ENCODE assay signal across 22 cellular contexts in the genomic region with DNA sequence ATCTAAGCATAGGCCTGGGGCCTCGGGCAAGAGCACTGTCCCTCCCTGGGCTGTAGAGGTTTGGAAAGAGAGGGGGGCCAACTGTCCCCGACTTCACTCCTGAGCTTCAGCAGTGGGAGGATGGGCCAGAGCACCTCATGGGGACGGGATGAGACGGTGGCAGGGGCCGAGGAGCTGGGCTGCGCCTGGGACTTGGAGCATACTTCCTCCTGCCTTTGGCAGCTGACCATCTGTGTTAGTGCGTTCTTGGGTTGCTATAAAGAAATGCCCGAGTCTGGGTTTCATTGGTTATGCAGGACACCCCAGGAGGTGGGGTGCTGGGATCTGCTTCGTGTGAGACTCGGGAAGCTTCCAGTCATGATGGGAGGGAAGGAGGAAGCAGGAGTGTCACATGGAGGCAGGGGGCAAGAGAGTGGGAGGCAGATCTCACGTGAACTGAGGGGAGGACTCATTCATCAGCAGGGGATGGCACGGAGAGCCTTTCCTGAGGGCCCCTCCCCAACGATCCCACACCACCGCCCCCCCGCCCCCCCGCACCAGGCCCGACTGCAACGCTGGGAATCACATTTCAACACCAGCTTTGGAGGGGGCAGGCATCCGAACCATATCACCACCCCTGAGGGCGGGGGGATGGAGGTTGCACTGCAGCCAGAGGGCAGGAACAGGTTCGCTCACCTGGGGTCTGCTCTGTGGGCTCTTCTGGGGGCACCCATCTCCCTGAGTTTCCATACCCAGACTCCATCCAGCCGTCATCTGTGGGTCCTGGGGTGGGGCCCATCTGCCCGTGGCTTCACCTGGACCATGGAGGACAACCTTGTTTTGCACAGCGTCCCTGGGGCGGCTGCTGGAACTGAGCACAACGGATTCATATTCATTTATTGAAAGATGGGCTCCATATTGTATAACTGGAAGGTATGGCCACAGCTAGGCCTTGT. TPM values are rescaled to one million over a fixed set of nuclear protein-coding genes. Genes with fewer than 3 reads are reported as not detected.
DNase-seq lines count a peak whose midpoint lies in the region; ATAC-seq and TF ChIP-seq lines count a peak whose summit lies in the region.
"Had no signal": no experiment of that assay in that cellular context is flagged by ENCODE, and none has a peak within 500 bp of the region (broad histone marks: within the 10 kb centered on the region; RNA-seq: fewer than 3 reads in every experiment).

No MANE protein-coding gene starts in this region.

- H3K4me1 Mint-ChIP-seq in activated CD4-positive, alpha-beta T cell treated with anti-CD3 and anti-CD28 coated beads for 36 hours = no peaks in the 10 kb centered on the region
- H3K4me1 Mint-ChIP-seq in neural crest cell = peaks cover 7% of the 10 kb centered on the region
- H3K4me1 Mint-ChIP-seq: immature natural killer cell; stimulated activated memory B cell treated with anti-CD40 and anti-IgM and Interleukin-4, amounts not matched to agents 10 μg/mL and 1 μg/mL and 100 μg/mL, for 72 hours had no signal

- H3K27me3 ChIP-seq in BE2C = no peaks in the 10 kb centered on the region
- no peaks in the 10 kb centered on the region for H3K27me3 ChIP-seq in ectodermal cell (ENCODE audit: control insufficient read depth, insufficient read depth, low read length, poor library complexity, severe bottlenecking)
- H3K27me3 ChIP-seq in tibial nerve = no peaks in the 10 kb centered on the region
- H3K27me3 ChIP-seq: ascending aorta, uterus had no signal

- no peaks in the 10 kb centered on the region for H3K27me3 Mint-ChIP-seq in activated CD4-positive, alpha-beta T cell treated with anti-CD3 and anti-CD28 coated beads for 36 hours
- no peaks in the 10 kb centered on the region for H3K27me3 Mint-ChIP-seq in neural crest cell (ENCODE audit: low read depth)
- H3K27me3 Mint-ChIP-seq: CD4-positive, alpha-beta T cell; dendritic cell treated with granulocyte-macrophage colony-stimulating factor and Interleukin-4, amounts not matched to agents 40 ng/mL and 50 ng/mL, for 4 days; stimulated activated memory B cell treated with anti-CD40 and anti-IgM and Interleukin-4, amounts not matched to agents 10 μg/mL and 1 μg/mL and 100 μg/mL, for 72 hours had no signal

- H3K4me3 ChIP-seq in BE2C (ENCODE audit: low read depth, low read length) (no peak overlapping the region), ectodermal cell (ENCODE audit: insufficient read depth, low read depth, low read length) (no peak overlapping the region), tibial nerve (no peak overlapping the region)
- H3K4me3 ChIP-seq: ascending aorta, SJCRH30, uterus had no signal

- H3K27ac Mint-ChIP-seq in activated CD4-positive, alpha-beta T cell treated with anti-CD3 and anti-CD28 coated beads for 36 hours = no peak overlapping the region
- H3K27ac Mint-ChIP-seq in neural crest cell (ENCODE audit: unreplicated experiment) = peak overlapping the region; percentile 35
- H3K27ac Mint-ChIP-seq: CD4-positive, alpha-beta T cell; dendritic cell treated with granulocyte-macrophage colony-stimulating factor and Interleukin-4, amounts not matched to agents 40 ng/mL and 50 ng/mL, for 4 days; stimulated activated memory B cell treated with anti-CD40 and anti-IgM and Interleukin-4, amounts not matched to agents 10 μg/mL and 1 μg/mL and 100 μg/mL, for 72 hours had no signal

- H3K4me1 ChIP-seq in BE2C (no peaks in the 10 kb centered on the region), ectodermal cell (ENCODE audit: control insufficient read depth, insufficient read depth, low read length) (peaks cover 25% of the 10 kb centered on the region), tibial nerve (peaks cover 0 to 40% (median 0%) of the 10 kb centered on the region in 4 donors)
- H3K4me1 ChIP-seq: ascending aorta, SJCRH30, uterus had no signal

- no peaks in the 10 kb centered on the region for H3K9me3 Mint-ChIP-seq in activated CD4-positive, alpha-beta T cell treated with anti-CD3 and anti-CD28 coated beads for 36 hours (ENCODE audit: low read depth)
- H3K9me3 Mint-ChIP-seq in neural crest cell = no peaks in the 10 kb centered on the region
- H3K9me3 Mint-ChIP-seq: CD4-positive, alpha-beta T cell; dendritic cell treated with granulocyte-macrophage colony-stimulating factor and Interleukin-4, amounts not matched to agents 40 ng/mL and 50 ng/mL, for 4 days; immature natural killer cell; stimulated activated memory B cell treated with anti-CD40 and anti-IgM and Interleukin-4, amounts not matched to agents 10 μg/mL and 1 μg/mL and 100 μg/mL, for 72 hours had no signal

- H3K36me3 Mint-ChIP-seq in activated CD4-positive, alpha-beta T cell treated with anti-CD3 and anti-CD28 coated beads for 36 hours (ENCODE audit: low read depth) = no peaks in the 10 kb centered on the region
- H3K36me3 Mint-ChIP-seq in neural crest cell (ENCODE audit: low read depth) = no peaks in the 10 kb centered on the region
- H3K36me3 Mint-ChIP-seq: immature natural killer cell; stimulated activated memory B cell treated with anti-CD40 and anti-IgM and Interleukin-4, amounts not matched to agents 10 μg/mL and 1 μg/mL and 100 μg/mL, for 72 hours had no signal

- no peak for TF ChIP-seq POLR2A in tibial nerve (IDR thresholded peaks at IDR 0.05)

- intact Hi-C loops in activated CD4-positive, alpha-beta T cell treated with anti-CD3 and anti-CD28 coated beads for 36 hours (cut with DNase I, micrococcal nuclease) = no loop called here

- POLR2A ChIA-PET in activated CD4-positive, alpha-beta T cell treated with anti-CD3 and anti-CD28 coated beads for 36 hours (lab: Charles Lee) = no interaction called here

- TF ChIP-seq EP300 in tibial nerve (IDR thresholded peaks at IDR 0.05) = no peak

- no peaks in the 10 kb centered on the region for H3K9me3 ChIP-seq in BE2C
- H3K9me3 ChIP-seq in ectodermal cell (ENCODE audit: control insufficient read depth, low read length) = no peaks in the 10 kb centered on the region
- no peaks in the 10 kb centered on the region for H3K9me3 ChIP-seq in tibial nerve
- H3K9me3 ChIP-seq: ascending aorta, SJCRH30, uterus had no signal

- peak; percentile 2 for DNase-seq in activated CD4-positive, alpha-beta T cell treated with anti-CD3 and anti-CD28 coated beads for 36 hours
- DNase-seq in activated CD4-positive, alpha-beta T cell treated with anti-CD3 and anti-CD28 coated beads for 48 hours = no peak
- DNase-seq in BE2C (peak; percentile 2), neural crest cell (ENCODE audit: low read depth, low spot score) (no peak), NCI-H2107 treated with DMSO at 0.1 percent for 48 hours (lab: John Stamatoyannopoulos, UW; ENCODE audit: unreplicated experiment) (no peak), T-helper 1 cell (no peak), tibial nerve (ENCODE audit: low spot score in 2 of 2) (no peak)
- DNase-seq: activated CD4-positive, alpha-beta T cell treated with anti-CD3 and anti-CD28 coated beads, Interleukin-2, amount 50 U/mL, for 4 hours; DMS79; immature natural killer cell; IMR-90; NCI-H2081; NCI-H524; occipital lobe; SJCRH30; small intestine had no signal

- H3K36me3 ChIP-seq in BE2C (no peaks in the 10 kb centered on the region), ectodermal cell (ENCODE audit: control insufficient read depth, insufficient read depth, low read length) (no peaks in the 10 kb centered on the region), tibial nerve (no peaks in the 10 kb centered on the region)
- H3K36me3 ChIP-seq: ascending aorta, SJCRH30, uterus had no signal

- CTCF ChIA-PET in activated CD4-positive, alpha-beta T cell treated with anti-CD3 and anti-CD28 coated beads for 36 hours (lab: Charles Lee) = no interaction called here

- WGBS in ectodermal cell, 2 experiments = 74 to 76% methylated on average over 26 of the region's 26 CpGs
- 67% methylated on average over 18 to 21 of the region's 26 CpGs for WGBS in tibial nerve, 2 donors

- TF ChIP-seq CTCF in BE2C (IDR thresholded peaks at IDR 0.05; ENCODE audit: low read depth, low read length) (no peak), neural crest cell (conservative IDR thresholded peaks at IDR 0.05) (no peak), tibial nerve (IDR thresholded peaks at IDR 0.05) (no peak)

- peak overlapping the region; percentile 18 for H3K27ac ChIP-seq in ectodermal cell (ENCODE audit: insufficient read depth, low read depth, low read length, poor library complexity, severe bottlenecking)
- no peak overlapping the region for H3K27ac ChIP-seq in tibial nerve
- H3K27ac ChIP-seq: ascending aorta, SJCRH30, uterus had no signal

- no peak overlapping the region for H3K4me3 Mint-ChIP-seq in activated CD4-positive, alpha-beta T cell treated with anti-CD3 and anti-CD28 coated beads for 36 hours
- H3K4me3 Mint-ChIP-seq in neural crest cell = no peak overlapping the region
- H3K4me3 Mint-ChIP-seq: CD4-positive, alpha-beta T cell; dendritic cell treated with granulocyte-macrophage colony-stimulating factor and Interleukin-4, amounts not matched to agents 40 ng/mL and 50 ng/mL, for 4 days; immature natural killer cell; stimulated activated memory B cell treated with anti-CD40 and anti-IgM and Interleukin-4, amounts not matched to agents 10 μg/mL and 1 μg/mL and 100 μg/mL, for 72 hours had no signal

- no peak for ATAC-seq in activated CD4-positive, alpha-beta T cell treated with anti-CD3 and anti-CD28 coated beads for 36 hours
- ATAC-seq: stimulated activated memory B cell treated with anti-CD40 and anti-IgM and Interleukin-4, amounts not matched to agents 10 μg/mL and 1 μg/mL and 100 μg/mL, for 72 hours had no signal

RNA-seq across cellular contexts. Expression of gene PSAPL1, which starts 7.1 kb away (rescaled TPM):
- not detected for total RNA-seq in activated CD4-positive, alpha-beta T cell treated with anti-CD3 and anti-CD28 coated beads for 36 hours
- not detected for polyA plus RNA-seq in BE2C (2012; ENCODE audit: insufficient read depth, insufficient read length, low read depth)
- not detected for polyA plus RNA-seq in ectodermal cell (2013, experiment 1 of 4)
- 0.07 TPM for polyA plus RNA-seq in ectodermal cell (2013, experiment 2 of 4)
- not detected for polyA plus RNA-seq in ectodermal cell (2013, experiment 3 of 4)
- polyA plus RNA-seq in ectodermal cell (2013, experiment 4 of 4) = 0.08 TPM
- not detected in 2 replicates for total RNA-seq in neural crest cell
- under 1 TPM in 2 of 4 donors, not detected in 2; under 0.01 to 0.22 TPM for total RNA-seq in tibial nerve
- total RNA-seq: ascending aorta; CD4-positive, alpha-beta T cell; IMR-90; occipital lobe; SJCRH30; uterus had no signal
- polyA plus RNA-seq: immature natural killer cell, IMR-90, small intestine had no signal

Comparison
In these comparisons a context has a peak if more than half of its experiments do, and no peak if none do; other contexts are left out.
1. DNase-seq: peak in activated CD4-positive, alpha-beta T cell treated with anti-CD3 and anti-CD28 coated beads for 36 hours (single experiment) and BE2C (single experiment); none in activated CD4-positive, alpha-beta T cell treated with anti-CD3 and anti-CD28 coated beads for 48 hours (single experiment), neural crest cell (single experiment), NCI-H2107 treated with DMSO at 0.1 percent for 48 hours (single experiment), T-helper 1 cell (0 of 5) and tibial nerve (0 of 2).